ENCODE assay signal across 4 cellular contexts in the genomic region with DNA sequence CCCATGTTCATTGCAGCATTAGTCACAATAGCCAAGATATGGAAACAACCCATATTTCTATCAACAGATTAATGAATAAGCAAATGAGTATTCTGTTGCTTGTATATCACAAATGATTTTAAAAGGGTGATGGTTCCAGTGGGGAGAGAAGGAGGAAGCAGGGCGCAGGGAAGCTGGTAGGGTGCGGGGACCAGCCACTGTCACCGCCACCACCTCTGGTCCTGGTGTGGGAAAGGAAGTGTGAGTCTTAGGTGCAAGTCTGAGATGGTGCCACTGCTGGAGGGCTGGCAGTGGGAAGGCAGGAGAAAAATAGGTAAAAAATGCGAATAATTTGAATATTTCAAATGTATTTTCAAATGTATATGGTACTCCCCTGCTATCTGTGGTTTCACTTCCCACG.
"Had no signal": no experiment of that assay in that cellular context is flagged by ENCODE, and none has a peak within 500 bp of the region (broad histone marks: within the 10 kb centered on the region; RNA-seq: fewer than 3 reads in every experiment).

No MANE protein-coding gene starts in this region.

- DNase-seq: IMR-90, KBM-7 had no signal

- ATAC-seq: HepG2, K562 had no signal
